21 cellular contexts compared by ENCODE assay signal in genomic region chr13:100340865-100341264, GRCh38.
"Had no signal": no experiment of that assay in that cellular context is flagged by ENCODE, and none has a peak within 500 bp of the region (broad histone marks: within the 10 kb centered on the region; RNA-seq: fewer than 3 reads in every experiment).

No MANE protein-coding gene starts in this region.

- H3K4me1 ChIP-seq: right lobe of liver, uterus had no signal

- ATAC-seq: activated CD4-positive, alpha-beta T cell treated with anti-CD3 and anti-CD28 coated beads for 36 hours; activated T-cell treated with anti-CD3 and anti-CD28 coated beads, Interleukin-2, amount 50 U/mL, for 4 hours; left cardiac atrium; left ventricle myocardium superior; mucosa of descending colon; right lobe of liver; stimulated activated naive CD8-positive, alpha-beta T cell treated with anti-CD3 and anti-CD28 coated beads, Interleukin-15, amount 100 ng/mL, for 72 hours had no signal

- H3K4me3 Mint-ChIP-seq: activated CD4-positive, alpha-beta T cell treated with anti-CD3 and anti-CD28 coated beads for 36 hours; activated T-cell treated with anti-CD3 and anti-CD28 coated beads, Interleukin-2, amount 50 U/mL, for 4 hours; dendritic cell treated with granulocyte-macrophage colony-stimulating factor and Interleukin-4, amounts not matched to agents 40 ng/mL and 50 ng/mL, for 4 days; type B pancreatic cell had no signal

- H3K27me3 Mint-ChIP-seq: activated CD4-positive, alpha-beta T cell treated with anti-CD3 and anti-CD28 coated beads for 36 hours; activated naive CD8-positive, alpha-beta T cell treated with anti-CD3 and anti-CD28 coated beads for 36 hours; dendritic cell treated with granulocyte-macrophage colony-stimulating factor and Interleukin-4, amounts not matched to agents 40 ng/mL and 50 ng/mL, for 4 days; progenitor cell of endocrine pancreas; stimulated activated naive CD8-positive, alpha-beta T cell treated with anti-CD3 and anti-CD28 coated beads, Interleukin-15, amount 100 ng/mL, for 72 hours; type B pancreatic cell had no signal

- H3K27me3 ChIP-seq: brain microvascular endothelial cell, ovary, right lobe of liver, uterus had no signal

- H3K36me3 ChIP-seq: brain microvascular endothelial cell, ovary, uterus had no signal

- H3K9me3 Mint-ChIP-seq: activated naive CD8-positive, alpha-beta T cell treated with anti-CD3 and anti-CD28 coated beads for 36 hours; dendritic cell treated with granulocyte-macrophage colony-stimulating factor and Interleukin-4, amounts not matched to agents 40 ng/mL and 50 ng/mL, for 4 days; stimulated activated naive CD8-positive, alpha-beta T cell treated with anti-CD3 and anti-CD28 coated beads, Interleukin-15, amount 100 ng/mL, for 72 hours had no signal

- H3K27ac ChIP-seq: brain microvascular endothelial cell, epithelial cell of prostate, ovary, right lobe of liver, uterus had no signal

- H3K4me3 ChIP-seq: mucosa of descending colon, ovary, right lobe of liver, uterus had no signal

- DNase-seq: activated CD4-positive, alpha-beta T cell treated with anti-CD3 and anti-CD28 coated beads for 36 hours; activated CD4-positive, CD25-positive, alpha-beta regulatory T cell; activated T-cell treated with anti-CD3 and anti-CD28 coated beads, Interleukin-2, amount 50 U/mL, for 4 hours; amniotic stem cell; brain microvascular endothelial cell; caudate nucleus; left cardiac atrium; left ventricle myocardium superior; mucosa of descending colon; ovary; right lobe of liver; stimulated activated CD4-positive, alpha-beta T cell treated with anti-CD3 and anti-CD28 coated beads, Interleukin-4, amount 100 ng/mL, for 1 hour; stimulated activated naive CD8-positive, alpha-beta T cell treated with anti-CD3 and anti-CD28 coated beads, Interleukin-15, amount 100 ng/mL, for 72 hours; substantia nigra; uterus had no signal

- H3K9me3 ChIP-seq: mucosa of descending colon, ovary, right lobe of liver, uterus had no signal

- H3K27ac Mint-ChIP-seq: activated CD4-positive, alpha-beta T cell treated with anti-CD3 and anti-CD28 coated beads for 36 hours; activated naive CD8-positive, alpha-beta T cell treated with anti-CD3 and anti-CD28 coated beads for 36 hours; activated T-helper 2 cell treated with anti-CD3 and anti-CD28 coated beads, Interferon-gamma antibody, Interleukin-2, Interleukin-4, amounts not matched to agents 10 μg/mL and 5 μg/mL and 100 μg/mL, durations not matched to agents 14 hours and 24 hours and 36 hours; dendritic cell treated with granulocyte-macrophage colony-stimulating factor and Interleukin-4, amounts not matched to agents 40 ng/mL and 50 ng/mL, for 4 days; progenitor cell of endocrine pancreas; type B pancreatic cell had no signal
